ENCODE assay signal across 8 cellular contexts in the genomic region with DNA sequence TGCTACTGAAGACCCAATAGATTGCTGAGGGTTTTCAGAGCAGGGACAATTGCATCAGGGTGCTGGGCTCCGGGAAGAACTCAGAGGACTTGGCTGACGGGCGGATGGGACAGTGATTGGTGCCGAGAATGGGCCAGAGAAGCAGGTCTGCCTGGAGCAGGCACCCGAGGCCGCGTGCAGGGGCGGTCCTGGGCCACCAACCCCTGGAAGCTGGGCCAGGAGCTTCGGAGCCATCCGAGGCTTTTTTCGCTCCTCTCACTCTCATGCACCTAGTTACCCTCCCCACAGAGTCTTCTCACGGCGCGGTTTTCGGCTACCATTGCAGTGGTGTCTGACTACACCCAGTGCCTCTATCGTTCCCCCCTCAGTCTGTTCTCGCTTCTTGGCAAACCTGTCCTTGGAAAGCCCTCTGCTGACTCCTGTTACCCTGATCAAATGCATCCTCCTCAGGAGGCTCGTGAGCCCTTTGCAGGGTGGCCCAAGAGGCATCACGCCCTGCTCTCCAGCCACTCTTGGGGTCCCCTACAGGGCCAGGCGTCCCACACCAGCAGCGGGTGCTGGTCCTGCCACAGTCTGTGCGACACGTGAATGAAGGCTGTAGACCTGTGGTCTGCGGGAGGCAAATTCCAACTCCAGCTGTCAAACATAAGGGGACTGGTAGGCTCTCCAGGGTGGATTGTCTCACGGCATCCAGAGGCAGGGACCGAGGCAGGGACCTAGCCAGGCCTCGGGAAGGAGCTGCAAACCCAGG. TPM values are rescaled to one million over a fixed set of nuclear protein-coding genes. Genes with fewer than 3 reads are reported as not detected.
DNase-seq lines count a peak whose midpoint lies in the region; ATAC-seq and TF ChIP-seq lines count a peak whose summit lies in the region.

No MANE protein-coding gene starts in this region.

- peaks cover 19% of the 10 kb centered on the region for H3K4me1 Mint-ChIP-seq in T-helper 2 cell treated with Interferon-gamma antibody and Interleukin-4, amounts not matched to agents 5 μg/mL and 100 μg/mL, for 36 hours (ENCODE audit: low read depth)
- H3K4me1 Mint-ChIP-seq in activated naive CD8-positive, alpha-beta T cell treated with anti-CD3 and anti-CD28 coated beads for 36 hours: peaks cover 19% of the 10 kb centered on the region

- no peaks in the 10 kb centered on the region for H3K27me3 ChIP-seq in kidney epithelial cell (ENCODE audit: control insufficient read depth, insufficient read depth, low read length)

- peak overlapping the region; percentile 83 for H3K4me3 Mint-ChIP-seq in T-helper 2 cell treated with Interferon-gamma antibody and Interleukin-4, amounts not matched to agents 5 μg/mL and 100 μg/mL, for 36 hours
- H3K4me3 Mint-ChIP-seq in activated naive CD8-positive, alpha-beta T cell treated with anti-CD3 and anti-CD28 coated beads for 36 hours: peak overlapping the region; percentile 80

- H3K36me3 ChIP-seq in kidney epithelial cell (ENCODE audit: control insufficient read depth, insufficient read depth, low read length): peaks cover 2% of the 10 kb centered on the region

- no peak for ATAC-seq in GM18858 (IDR thresholded peaks at IDR 0.05; ENCODE audit: unreplicated experiment)
- ATAC-seq in GM19452 (IDR thresholded peaks at IDR 0.05; ENCODE audit: unreplicated experiment): no peak

- peak overlapping the region; percentile 72 for H3K27ac ChIP-seq in temporal lobe (ENCODE audit: low read depth, low read length)

- H3K27ac Mint-ChIP-seq in T-helper 2 cell treated with Interferon-gamma antibody and Interleukin-4, amounts not matched to agents 5 μg/mL and 100 μg/mL, for 36 hours: peak overlapping the region; percentile 80
- peak overlapping the region; percentile 60 for H3K27ac Mint-ChIP-seq in activated naive CD8-positive, alpha-beta T cell treated with anti-CD3 and anti-CD28 coated beads for 36 hours

- no peak for DNase-seq in T-helper 2 cell treated with Interferon-gamma antibody and Interleukin-4, amounts not matched to agents 5 μg/mL and 100 μg/mL, for 36 hours (ENCODE audit: low spot score)
- DNase-seq in T-helper 2 cell: no peak
- DNase-seq in activated naive CD8-positive, alpha-beta T cell treated with anti-CD3 and anti-CD28 coated beads for 36 hours: no peak
- DNase-seq in kidney epithelial cell (ENCODE audit: low read depth): no peak
- DNase-seq in activated CD4-positive, alpha-beta T cell treated with anti-CD3 and anti-CD28 coated beads, Interleukin-2, amount 50 U/mL, for 48 hours: no peak

- H3K27me3 Mint-ChIP-seq in T-helper 2 cell treated with Interferon-gamma antibody and Interleukin-4, amounts not matched to agents 5 μg/mL and 100 μg/mL, for 36 hours (ENCODE audit: low read depth): no peaks in the 10 kb centered on the region
- no peaks in the 10 kb centered on the region for H3K27me3 Mint-ChIP-seq in activated naive CD8-positive, alpha-beta T cell treated with anti-CD3 and anti-CD28 coated beads for 36 hours

- no peak for TF ChIP-seq CTCF in kidney epithelial cell (IDR thresholded peaks at IDR 0.05; ENCODE audit: insufficient read depth, low read length, poor library complexity, severe bottlenecking)

- no peaks in the 10 kb centered on the region for H3K9me3 Mint-ChIP-seq in T-helper 2 cell treated with Interferon-gamma antibody and Interleukin-4, amounts not matched to agents 5 μg/mL and 100 μg/mL, for 36 hours
- no peaks in the 10 kb centered on the region for H3K9me3 Mint-ChIP-seq in activated naive CD8-positive, alpha-beta T cell treated with anti-CD3 and anti-CD28 coated beads for 36 hours

- H3K36me3 Mint-ChIP-seq in T-helper 2 cell treated with Interferon-gamma antibody and Interleukin-4, amounts not matched to agents 5 μg/mL and 100 μg/mL, for 36 hours (ENCODE audit: low read depth): peaks cover 23% of the 10 kb centered on the region
- peaks cover 16% of the 10 kb centered on the region for H3K36me3 Mint-ChIP-seq in activated naive CD8-positive, alpha-beta T cell treated with anti-CD3 and anti-CD28 coated beads for 36 hours

- peak overlapping the region; percentile 94 for H3K4me3 ChIP-seq in kidney epithelial cell (ENCODE audit: low read depth, low read length)

RNA-seq across cellular contexts. Expression of gene CLPTM1L, which starts 1.2 kb away (rescaled TPM):
- total RNA-seq in activated naive CD8-positive, alpha-beta T cell treated with anti-CD3 and anti-CD28 coated beads for 36 hours: 10 to 100 TPM; 90.0 to 91.6 TPM
- 159 and 182 TPM in 2 replicates for total RNA-seq in kidney epithelial cell
- total RNA-seq in temporal lobe: 79.2 TPM

RNA-seq across cellular contexts. Expression of gene TERT, which starts 51.2 kb away (rescaled TPM):
- 1 to 10 TPM; 6.0 to 6.2 TPM for total RNA-seq in activated naive CD8-positive, alpha-beta T cell treated with anti-CD3 and anti-CD28 coated beads for 36 hours
- total RNA-seq in kidney epithelial cell (0.21 TPM in 1 of 2 replicates, not detected in the other), temporal lobe (not detected)
